8 cellular contexts compared by ENCODE assay signal in the genomic region with DNA sequence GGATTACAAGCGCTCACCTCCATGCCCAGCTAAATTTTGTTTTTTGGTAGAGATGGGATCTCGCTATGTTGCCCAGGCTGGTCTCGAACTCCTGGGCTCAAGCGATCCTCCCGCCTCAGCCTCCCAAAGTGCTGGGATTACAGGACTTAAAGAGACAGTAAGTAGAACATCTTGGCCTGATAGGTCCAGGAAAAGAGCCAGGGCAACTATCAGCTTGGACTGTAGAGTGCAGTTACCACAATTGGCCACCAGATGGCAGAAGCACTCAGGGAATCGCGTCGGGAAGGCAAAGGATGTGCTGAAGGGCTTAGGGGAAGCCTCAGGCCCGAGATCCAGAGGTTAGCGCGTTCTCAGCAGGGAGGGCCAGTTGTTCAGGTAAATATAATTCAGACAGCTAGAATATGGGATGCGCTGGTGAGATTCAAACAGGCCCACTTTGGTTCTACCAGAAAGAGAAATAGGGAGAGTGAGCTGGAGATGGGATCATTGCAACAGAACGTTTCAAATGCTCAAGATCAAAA. TPM values are rescaled to one million over a fixed set of nuclear protein-coding genes. Genes with fewer than 3 reads are reported as not detected.
DNase-seq lines count a peak whose midpoint lies in the region; ATAC-seq and TF ChIP-seq lines count a peak whose summit lies in the region.

No MANE protein-coding gene starts in this region.

- H3K27ac ChIP-seq in WERI-Rb-1 (no peak overlapping the region), mammary epithelial cell (ENCODE audit: insufficient read depth, low read depth, low read length) (no peak overlapping the region)

- no peaks in the 10 kb centered on the region for H3K79me2 ChIP-seq in mammary epithelial cell (ENCODE audit: insufficient read depth, low read length)

- H3K4me3 ChIP-seq in WERI-Rb-1 (ENCODE audit: low read depth, low read length) (no peak overlapping the region), mammary epithelial cell (replicated peaks in 1 of 3; ENCODE audit: insufficient read depth in 1 of 3, low read depth in 2 of 3, low read length in 3 of 3) (no peak overlapping the region)

- peak; percentile 53 for DNase-seq in activated gamma-delta T cell treated with Interleukin-2 at 50 U/mL for 16 hours
- no peak for DNase-seq in activated gamma-delta T cell (lab: John Stamatoyannopoulos, UW)
- peak; percentile 80 for DNase-seq in NCI-H2029 treated with DMSO at 0.1 percent for 48 hours (lab: John Stamatoyannopoulos, UW)
- peak; percentile 78 for DNase-seq in WERI-Rb-1
- peak; percentile 71 for DNase-seq in mammary epithelial cell
- DNase-seq in islet precursor cell = peak; percentile 92
- DNase-seq in stimulated activated CD4-positive, alpha-beta T cell treated with anti-CD3 and anti-CD28 coated beads, Interleukin-1b, Interleukin-23, amount 100 ng/mL, for 4 hours (ENCODE audit: low read depth in 2 of 2) = peak; percentile 49 to 62

- CTCF ChIA-PET in mammary epithelial cell (lab: Charles Lee; ENCODE audit: low non-redundant PET) = interaction anchor here (0.5 to 0.6 kb wide), 3 partner anchors 26 to 331 kb away, joined by 3 to 6 read pairs (median 4); no protein-coding TSS in a partner anchor

- no TSS peak for BruUV-seq in mammary epithelial cell (replicated peaks; lab: Mats Ljungman, UMichigan)

- no peaks in the 10 kb centered on the region for H3K9me3 ChIP-seq in WERI-Rb-1 (ENCODE audit: severe bottlenecking)
- no peaks in the 10 kb centered on the region for H3K9me3 ChIP-seq in mammary epithelial cell (replicated peaks; ENCODE audit: insufficient read depth, low read length)

- no peak overlapping the region for H3K9ac ChIP-seq in mammary epithelial cell (ENCODE audit: insufficient read depth, low read length)

- intact Hi-C loops in mammary epithelial cell (cut with micrococcal nuclease) = loop anchor here (1.0 to 5.0 kb wide), 7 partner anchors 108 to 783 kb away; partner anchors contain the start of gene GDA

- no peak overlapping the region for H3K4me2 ChIP-seq in mammary epithelial cell (ENCODE audit: insufficient read depth, low read depth, low read length)

- in situ Hi-C loops in mammary epithelial cell (cut with MboI; ENCODE audit: low sequenced_read_pairs in 2 of 2) = loop anchor here (5.0 to 25.0 kb wide), 3 partner anchors 233 to 786 kb away; no protein-coding TSS in a partner anchor

- WGBS in mammary epithelial cell (ENCODE audit: low coverage, missing lambda C conversion rate) = 22% methylated on average over 12 of the region's 13 CpGs

- TF ChIP-seq CTCF in WERI-Rb-1 (IDR thresholded peaks at IDR 0.05; ENCODE audit: low read depth, low read length) (peak; percentile 93), mammary epithelial cell (conservative IDR thresholded peaks at IDR 0.05 in 1 of 2, IDR thresholded peaks at IDR 0.05 in 1 of 2; ENCODE audit: extremely low read depth in 1 of 2, insufficient read depth in 1 of 2, low read depth in 1 of 2, low read length in 2 of 2) (peak; percentile 96)

- H3K27me3 ChIP-seq in WERI-Rb-1 (ENCODE audit: insufficient read depth, low read depth, severe bottlenecking) (no peaks in the 10 kb centered on the region), mammary epithelial cell (ENCODE audit: insufficient read depth, low read length) (no peaks in the 10 kb centered on the region)

- peak; percentile 82 for ATAC-seq in HG02798 (IDR thresholded peaks at IDR 0.05; ENCODE audit: poor library complexity, unreplicated experiment)

- H3K36me3 ChIP-seq in WERI-Rb-1 = no peaks in the 10 kb centered on the region
- no peaks in the 10 kb centered on the region for H3K36me3 ChIP-seq in mammary epithelial cell (ENCODE audit: insufficient read depth, low read length)

- peak overlapping the region; percentile 34 for H2AFZ ChIP-seq in mammary epithelial cell (ENCODE audit: low read depth, low read length)

- dilution Hi-C loops in mammary epithelial cell (cut with HindIII; ENCODE audit: low sequenced_read_pairs) = loop anchor here (25.0 kb wide), 1 partner anchor 223 kb away; no protein-coding TSS in a partner anchor

- no peaks in the 10 kb centered on the region for H4K20me1 ChIP-seq in mammary epithelial cell (ENCODE audit: insufficient read depth, low read length)

- no peaks in the 10 kb centered on the region for H3K4me1 ChIP-seq in mammary epithelial cell (ENCODE audit: insufficient read depth, low read length)

RNA-seq across cellular contexts. Expression of gene C9orf57, which starts 21.5 kb away (rescaled TPM):
- total RNA-seq in mammary epithelial cell = not detected
- not detected for polyA plus RNA-seq in mammary epithelial cell
- polyA minus RNA-seq in mammary epithelial cell = not detected
